In genomic region chr16:2027024-2028010, GRCh38 we compare ENCODE assay signal across 7 cellular contexts. TPM values are rescaled to one million over a fixed set of nuclear protein-coding genes. Genes with fewer than 3 reads are reported as not detected.
A peak's percentile ranks its signal among the peaks of the same experiment; 100 is the strongest.
DNase-seq lines count a peak whose midpoint lies in the region; ATAC-seq and TF ChIP-seq lines count a peak whose summit lies in the region.

No MANE protein-coding gene starts in this region.

- H3K27me3 Mint-ChIP-seq in endothelial cell (ENCODE audit: unreplicated experiment) = peaks cover 15% of the 10 kb centered on the region
- H3K27me3 Mint-ChIP-seq in natural killer cell treated with Interleukin-12 subunit alpha and Interleukin-12 subunit beta and Interleukin-15 and Interleukin-18, amount 100 ng/mL, for 72 hours = peaks cover 0 to 3% of the 10 kb centered on the region in 2 donors

- H3K4me3 ChIP-seq in H7 (ENCODE audit: insufficient read depth, low read depth, low read length) = peak overlapping the region; percentile 54

- TF ChIP-seq CTCF in RWPE1 (conservative IDR thresholded peaks at IDR 0.05; ENCODE audit: low read depth) (no peak), endothelial cell (IDR thresholded peaks at IDR 0.05; ENCODE audit: unreplicated experiment) (no peak), omental fat pad (IDR thresholded peaks at IDR 0.05) (no peak)

- DNase-seq in H7 (peak; percentile 86), RWPE1 (ENCODE audit: low spot score) (no peak), endothelial cell (ENCODE audit: low spot score) (no peak), MV-4-11 (lab: John Stamatoyannopoulos, UW) (no peak), omental fat pad (ENCODE audit: low spot score) (no peak)
- no peak for DNase-seq in natural killer cell treated with Interleukin-12 subunit alpha and Interleukin-12 subunit beta and Interleukin-15 and Interleukin-18, amount 100 ng/mL, for 72 hours (ENCODE audit: low spot score)

- peak overlapping the region; percentile 85 for H3K27ac ChIP-seq in RWPE1

- no peaks in the 10 kb centered on the region for H3K36me3 Mint-ChIP-seq in endothelial cell (ENCODE audit: low read depth, unreplicated experiment)
- H3K36me3 Mint-ChIP-seq in natural killer cell treated with Interleukin-12 subunit alpha and Interleukin-12 subunit beta and Interleukin-15 and Interleukin-18, amount 100 ng/mL, for 72 hours = no peaks in the 10 kb centered on the region

- ATAC-seq in natural killer cell treated with Interleukin-12 subunit alpha and Interleukin-12 subunit beta and Interleukin-15 and Interleukin-18, amount 100 ng/mL, for 72 hours = peak; percentile 1 to 39
- ATAC-seq in GM18870 (IDR thresholded peaks at IDR 0.05; ENCODE audit: unreplicated experiment) (no peak), omental fat pad (ENCODE audit: low FRiP score) (no peak)

- H3K27me3 ChIP-seq in H7 (ENCODE audit: control insufficient read depth, insufficient read depth, low read length) = peaks cover 16% of the 10 kb centered on the region

- H3K9me3 Mint-ChIP-seq in endothelial cell (ENCODE audit: unreplicated experiment) = no peaks in the 10 kb centered on the region
- H3K9me3 Mint-ChIP-seq in natural killer cell treated with Interleukin-12 subunit alpha and Interleukin-12 subunit beta and Interleukin-15 and Interleukin-18, amount 100 ng/mL, for 72 hours = no peaks in the 10 kb centered on the region

- H3K36me3 ChIP-seq in H7 (replicated peaks; ENCODE audit: control insufficient read depth, insufficient read depth, low read length) = no peaks in the 10 kb centered on the region

- peak overlapping the region; percentile 92 for H3K4me3 Mint-ChIP-seq in endothelial cell (ENCODE audit: unreplicated experiment)
- peak overlapping the region; percentile 41 for H3K4me3 Mint-ChIP-seq in natural killer cell treated with Interleukin-12 subunit alpha and Interleukin-12 subunit beta and Interleukin-15 and Interleukin-18, amount 100 ng/mL, for 72 hours

- peaks cover 14% of the 10 kb centered on the region for H3K4me1 Mint-ChIP-seq in endothelial cell (ENCODE audit: unreplicated experiment)
- peaks cover 5 to 14% of the 10 kb centered on the region in 2 donors for H3K4me1 Mint-ChIP-seq in natural killer cell treated with Interleukin-12 subunit alpha and Interleukin-12 subunit beta and Interleukin-15 and Interleukin-18, amount 100 ng/mL, for 72 hours (ENCODE audit: low read depth in 2 of 2)

- POLR2A ChIA-PET in RWPE1 (lab: Yijun Ruan, JAX; ENCODE audit: low non-redundant PET) = interaction anchor here (0.6 kb wide), 1 partner anchor 12 kb away, joined by 4 read pairs; no protein-coding TSS in a partner anchor

- CTCF ChIA-PET in RWPE1 (lab: Yijun Ruan, JAX) = interaction anchor here (0.5 to 1.1 kb wide), 6 partner anchors 11 to 930 kb away, joined by 3 to 6 read pairs (median 3); no protein-coding TSS in a partner anchor

- no peak overlapping the region for H3K27ac Mint-ChIP-seq in endothelial cell (ENCODE audit: unreplicated experiment)
- no peak overlapping the region for H3K27ac Mint-ChIP-seq in natural killer cell treated with Interleukin-12 subunit alpha and Interleukin-12 subunit beta and Interleukin-15 and Interleukin-18, amount 100 ng/mL, for 72 hours

RNA-seq across cellular contexts. Expression of gene NHERF2, which starts 0.6 kb away (rescaled TPM):
- 14.0 and 17.1 TPM in 2 replicates for total RNA-seq in H7 (2014; rRNA removed; shearing (Covaris generic))
- 78.8 TPM for total RNA-seq in endothelial cell (ENCODE audit: unreplicated experiment)
- 1 to 10 TPM; 3.8 to 4.5 TPM for total RNA-seq in natural killer cell treated with Interleukin-12 subunit alpha and Interleukin-12 subunit beta and Interleukin-15 and Interleukin-18, amount 100 ng/mL, for 72 hours
- total RNA-seq in omental fat pad = 100 to 1,000 TPM in 2 of 4 donors, 10 to 100 TPM in 2; 52.8 to 166 (median 84.9) TPM

RNA-seq across cellular contexts. Expression of gene NPW, which starts 7.7 kb away (rescaled TPM):
- 2.0 and 2.3 TPM in 2 replicates for total RNA-seq in H7 (2014; rRNA removed; shearing (Covaris generic))
- total RNA-seq in endothelial cell (ENCODE audit: unreplicated experiment) (0.82 TPM), omental fat pad (under 1 TPM in 1 of 4 donors, not detected in 3; 0.48 TPM)
- total RNA-seq in natural killer cell treated with Interleukin-12 subunit alpha and Interleukin-12 subunit beta and Interleukin-15 and Interleukin-18, amount 100 ng/mL, for 72 hours = 1 to 10 TPM; 1.5 to 3.5 TPM

RNA-seq across cellular contexts. Expression of gene ZNF598, which starts 17.7 kb away (rescaled TPM):
- total RNA-seq in H7 (2014; rRNA removed; shearing (Covaris generic)) = 28.4 and 30.8 TPM in 2 replicates
- total RNA-seq in endothelial cell (ENCODE audit: unreplicated experiment) (34.4 TPM), omental fat pad (10 to 100 TPM; 19.1 to 49.0 (median 24.3) TPM)
- 100 to 1,000 TPM in 1 of 2 donors, 10 to 100 TPM in 1; 83.1 to 163 TPM for total RNA-seq in natural killer cell treated with Interleukin-12 subunit alpha and Interleukin-12 subunit beta and Interleukin-15 and Interleukin-18, amount 100 ng/mL, for 72 hours

RNA-seq across cellular contexts. Expression of gene NTHL1, which starts 20.3 kb away (rescaled TPM):
- 104 and 108 TPM in 2 replicates for total RNA-seq in H7 (2014; rRNA removed; shearing (Covaris generic))
- 25.6 TPM for total RNA-seq in endothelial cell (ENCODE audit: unreplicated experiment)
- 10 to 100 TPM; 12.6 to 40.9 TPM for total RNA-seq in natural killer cell treated with Interleukin-12 subunit alpha and Interleukin-12 subunit beta and Interleukin-15 and Interleukin-18, amount 100 ng/mL, for 72 hours
- 10 to 100 TPM in 3 of 4 donors, 1 to 10 TPM in 1; 7.1 to 18.1 (median 10.9) TPM for total RNA-seq in omental fat pad

RNA-seq across cellular contexts. Expression of gene TSC2, which starts 20.5 kb away (rescaled TPM):
- total RNA-seq in H7 (2014; rRNA removed; shearing (Covaris generic)) = 37.6 and 42.6 TPM in 2 replicates
- 180 TPM for total RNA-seq in endothelial cell (ENCODE audit: unreplicated experiment)
- total RNA-seq in natural killer cell treated with Interleukin-12 subunit alpha and Interleukin-12 subunit beta and Interleukin-15 and Interleukin-18, amount 100 ng/mL, for 72 hours = 100 to 1,000 TPM; 106 to 155 TPM
- total RNA-seq in omental fat pad = 10 to 100 TPM; 30.0 to 59.4 (median 35.9) TPM

Comparison
In these comparisons a context has a peak if more than half of its experiments do, and no peak if none do; other contexts are left out.
1. ATAC-seq: peak in natural killer cell treated with Interleukin-12 subunit alpha and Interleukin-12 subunit beta and Interleukin-15 and Interleukin-18, amount 100 ng/mL, for 72 hours (2 of 2); none in GM18870 (single experiment) and omental fat pad (single experiment).